17 cellular contexts compared by ENCODE assay signal in the genomic region with DNA sequence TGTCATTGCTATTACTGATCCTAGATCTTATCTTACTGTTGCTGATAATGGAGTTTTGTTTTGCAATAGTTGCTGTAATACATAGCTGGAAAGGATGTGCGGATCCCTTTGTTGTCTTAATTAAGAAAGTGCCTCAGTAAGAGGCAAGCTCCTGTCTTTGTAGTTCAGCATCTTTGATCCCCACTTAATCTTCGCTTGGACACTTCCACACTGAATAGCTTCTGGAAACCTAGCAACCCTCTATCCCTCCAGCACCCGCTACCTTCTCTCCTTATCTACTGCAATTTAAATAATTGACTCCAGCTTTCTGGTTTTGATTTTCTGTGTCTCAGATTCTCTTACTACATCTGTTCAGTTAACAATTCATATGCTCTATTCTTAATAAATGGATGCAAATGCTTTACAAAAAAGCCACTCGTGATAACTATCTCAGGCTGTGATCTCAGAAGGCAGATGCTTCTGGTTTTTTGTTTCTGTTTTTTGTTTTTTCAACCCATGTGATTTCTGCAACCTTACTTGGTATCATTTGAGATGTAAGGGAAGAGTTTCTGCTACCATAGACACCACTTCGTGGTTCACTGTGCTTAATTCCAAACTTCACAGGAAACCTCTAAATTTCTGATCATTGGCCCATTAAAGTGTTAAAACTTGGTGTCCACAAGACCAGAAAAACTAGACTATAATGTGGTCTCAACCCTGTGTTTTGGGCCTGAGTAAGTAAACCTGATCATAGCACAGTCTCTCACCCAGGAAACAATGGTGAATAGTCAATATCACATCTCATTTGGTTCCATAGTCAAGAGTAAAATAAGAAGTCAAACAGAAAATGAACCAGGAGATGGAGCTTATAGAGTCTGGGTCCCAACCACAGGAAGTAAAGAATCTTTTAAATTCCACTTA.
A peak's percentile ranks its signal among the peaks of the same experiment; 100 is the strongest.
DNase-seq lines count a peak whose midpoint lies in the region; ATAC-seq, FAIRE-seq and TF ChIP-seq lines count a peak whose summit lies in the region.
"Had no signal": no experiment of that assay in that cellular context is flagged by ENCODE, and none has a peak within 500 bp of the region (broad histone marks: within the 10 kb centered on the region; RNA-seq: fewer than 3 reads in every experiment).

No MANE protein-coding gene starts in this region.

- H2AFZ ChIP-seq in GM12878 (ENCODE audit: control insufficient read depth, low read depth, low read length) = no peak overlapping the region

- no peaks in the 10 kb centered on the region for H3K36me3 Mint-ChIP-seq in Caco-2 (ENCODE audit: insufficient read depth, unreplicated experiment)
- H3K36me3 Mint-ChIP-seq: CD14-positive monocyte had no signal

- TF ChIP-seq CTCF in Caco-2 (IDR thresholded peaks at IDR 0.05; ENCODE audit: insufficient read depth in 1 of 2, low read depth in 1 of 2, low read length in 1 of 2, severe bottlenecking in 1 of 2, unreplicated experiment in 1 of 2) = no peak
- TF ChIP-seq CTCF in NB4 (IDR thresholded peaks at IDR 0.05; ENCODE audit: low read depth, low read length) = no peak
- TF ChIP-seq CTCF in GM12878 (IDR thresholded peaks at IDR 0.05 in 2 of 3, conservative IDR thresholded peaks at IDR 0.05 in 1 of 3; ENCODE audit: control insufficient read depth in 2 of 3, extremely low read depth in 1 of 3, insufficient read depth in 1 of 3, low read depth in 3 of 3, low read length in 3 of 3) = no peak

- peak; percentile 46 to 47 for DNase-seq in Caco-2
- DNase-seq in NB4 (ENCODE audit: low read depth) = peak; percentile 9
- peak; percentile 24 for DNase-seq in GM12878 (ENCODE audit: low read depth, low spot score)
- DNase-seq in T1000 (lab: John Stamatoyannopoulos, UW) = no peak
- no peak for DNase-seq in KBM-7
- no peak for DNase-seq in DMS53 (lab: John Stamatoyannopoulos, UW)
- DNase-seq: HFFc6, NCI-H1092, NCI-H1694 treated with DMSO at 0.1 percent for 48 hours, NCI-H2107, NCI-H446, NCI-H69, OCI-M1, SW 1271 had no signal

- no peaks in the 10 kb centered on the region for H3K9me3 Mint-ChIP-seq in Caco-2 (ENCODE audit: unreplicated experiment)

- H3K4me1 ChIP-seq in Caco-2 (peaks cover 14% of the 10 kb centered on the region), GM12878 (ENCODE audit: control insufficient read depth, insufficient read depth, low read length) (no peaks in the 10 kb centered on the region)

- ATAC-seq in GM18867 (IDR thresholded peaks at IDR 0.05; ENCODE audit: unreplicated experiment) (peak; percentile 52), GM12878 (peak; percentile 72), GM21576 (IDR thresholded peaks at IDR 0.05; ENCODE audit: unreplicated experiment) (no peak)

- no peak for TF ChIP-seq RAD21 in GM12878 (IDR thresholded peaks at IDR 0.05; ENCODE audit: insufficient read depth, low read depth, low read length)

- SMC1A ChIA-PET in GM12878 (lab: Charles Lee; ENCODE audit: uncharacterized antibody, unreplicated experiment) = interaction anchor here (0.9 to 1.8 kb wide), 5 partner anchors 9 to 45 kb away, joined by 3 to 8 read pairs (median 3); no protein-coding TSS in a partner anchor

- in situ Hi-C loops in GM12878 (cut with MboI) (no loop called here), KBM-7 (cut with MboI; ENCODE audit: low pct_unique_long_range_greater_than_20kb, low sequenced_read_pairs) (no loop called here)

- H4K20me1 ChIP-seq in GM12878 (ENCODE audit: control insufficient read depth, insufficient read depth) = no peaks in the 10 kb centered on the region

- no peak for FAIRE-seq in GM12878 (lab: Jason Lieb, UNC)

- no peak for TF ChIP-seq EP300 in GM12878 (IDR thresholded peaks at IDR 0.05; ENCODE audit: borderline replicate concordance in 1 of 2, control insufficient read depth in 1 of 2, low read depth in 2 of 2, low read length in 2 of 2)

- intact Hi-C loops in Caco-2 (cut with micrococcal nuclease; ENCODE audit: unreplicated experiment) = loop anchor here (2.0 to 5.0 kb wide), 2 partner anchors 21 to 129 kb away; no protein-coding TSS in a partner anchor
- intact Hi-C loops in GM12878 (cut with micrococcal nuclease; ENCODE audit: unreplicated experiment) = no loop called here

- H3K79me2 ChIP-seq in GM12878 (ENCODE audit: control insufficient read depth, insufficient read depth, low read length) = no peaks in the 10 kb centered on the region

- H3K9me3 ChIP-seq in Caco-2 = peaks cover 6% of the 10 kb centered on the region; the same call in 1 of the 2 replicates
- no peaks in the 10 kb centered on the region for H3K9me3 ChIP-seq in GM12878 (replicated peaks; ENCODE audit: control insufficient read depth, insufficient read depth, low read length)

- no peak for TF ChIP-seq POLR2A in NB4 (IDR thresholded peaks at IDR 0.05; ENCODE audit: extremely low read depth, insufficient read length)
- TF ChIP-seq POLR2A in GM12878 (IDR thresholded peaks at IDR 0.05; ENCODE audit: low read depth, low read length) = no peak

- POLR2A ChIA-PET in Caco-2 (lab: Charles Lee) = interaction anchor here (0.5 to 0.7 kb wide), 2 partner anchors 352 to 839 kb away, joined by 3 to 6 read pairs; partner anchors contain the start of gene SOX4
- POLR2A ChIA-PET in GM12878 (lab: Charles Lee) = no interaction called here

- BruUV-seq in Caco-2 (replicated peaks; lab: Mats Ljungman, UMichigan) = no TSS peak
- BruUV-seq in GM12878 (replicated peaks; lab: Mats Ljungman, UMichigan) = no TSS peak

- no peak overlapping the region for H3K4me2 ChIP-seq in GM12878 (ENCODE audit: control insufficient read depth, insufficient read depth)

- CTCF ChIA-PET in Caco-2 (lab: Charles Lee) (interaction anchor here (0.6 to 0.9 kb wide), 2 partner anchors 34 to 347 kb away, joined by 4 to 5 read pairs; no protein-coding TSS in a partner anchor), GM12878 (lab: Yijun Ruan, JAX) (no interaction called here)

- no peak overlapping the region for H3K4me3 Mint-ChIP-seq in Caco-2 (ENCODE audit: unreplicated experiment)
- H3K4me3 Mint-ChIP-seq: CD14-positive monocyte, HFFc6 had no signal

- H3K4me1 Mint-ChIP-seq in Caco-2 (ENCODE audit: low read depth, unreplicated experiment) = peaks cover 22% of the 10 kb centered on the region
- H3K4me1 Mint-ChIP-seq: CD14-positive monocyte had no signal

- no peaks in the 10 kb centered on the region for H3K36me3 ChIP-seq in Caco-2 (ENCODE audit: control insufficient read depth, insufficient read depth, low read length)
- no peaks in the 10 kb centered on the region for H3K36me3 ChIP-seq in GM12878 (ENCODE audit: control insufficient read depth in 2 of 2, insufficient read depth in 2 of 2, low read length in 1 of 2)

- 60% methylated on average over 5 of the region's 5 CpGs for WGBS in GM12878 (ENCODE audit: insufficient coverage, insufficient replicate concordance, low lambda C conversion rate, missing lambda C conversion rate)

- H3K27me3 Mint-ChIP-seq in Caco-2 (ENCODE audit: insufficient read depth, unreplicated experiment) = no peaks in the 10 kb centered on the region

- peak overlapping the region; percentile 2 for H3K27ac Mint-ChIP-seq in Caco-2 (ENCODE audit: unreplicated experiment)
- H3K27ac Mint-ChIP-seq: CD14-positive monocyte, HFFc6 had no signal

- H3K9ac ChIP-seq in GM12878 (ENCODE audit: control insufficient read depth, insufficient read depth, low read length) = no peak overlapping the region

- H3K27ac ChIP-seq in GM12878 (ENCODE audit: control insufficient read depth, insufficient read depth) = no peak overlapping the region

- H3K4me3 ChIP-seq in Caco-2 (ENCODE audit: low read depth, low read length) (no peak overlapping the region), NB4 (ENCODE audit: low read depth, low read length) (no peak overlapping the region), GM12878 (no peak overlapping the region)

- H3K27me3 ChIP-seq in Caco-2 (replicated peaks; ENCODE audit: control insufficient read depth, insufficient read depth, low read length) (no peaks in the 10 kb centered on the region), GM12878 (replicated peaks in 1 of 2; ENCODE audit: control insufficient read depth in 2 of 2, insufficient read depth in 2 of 2, low read length in 1 of 2) (no peaks in the 10 kb centered on the region)

- RAD21 ChIA-PET in GM12878 (lab: Charles Lee; ENCODE audit: unreplicated experiment) = no interaction called here

TF ChIP-seq in GM12878, 131 proteins besides CTCF, POLR2A, EP300 and RAD21:
- no peak for TF ChIP-seq ZZZ3 (IDR thresholded peaks at IDR 0.05; ENCODE audit: control insufficient read depth, insufficient read length, low read depth)
- 0 out of 2 replicates have a peak, but pooled peaks have one; percentile 11 for TF ChIP-seq RUNX3 (IDR thresholded peaks at IDR 0.05; ENCODE audit: low read length)

Comparison
In these comparisons a context has a peak if more than half of its experiments do, and no peak if none do; other contexts are left out.
1. DNase-seq: peak in Caco-2 (2 of 2), NB4 (single experiment) and GM12878 (single experiment); none in T1000 (single experiment), KBM-7 (single experiment) and DMS53 (single experiment).